9 cellular contexts compared by ENCODE assay signal in the genomic region with DNA sequence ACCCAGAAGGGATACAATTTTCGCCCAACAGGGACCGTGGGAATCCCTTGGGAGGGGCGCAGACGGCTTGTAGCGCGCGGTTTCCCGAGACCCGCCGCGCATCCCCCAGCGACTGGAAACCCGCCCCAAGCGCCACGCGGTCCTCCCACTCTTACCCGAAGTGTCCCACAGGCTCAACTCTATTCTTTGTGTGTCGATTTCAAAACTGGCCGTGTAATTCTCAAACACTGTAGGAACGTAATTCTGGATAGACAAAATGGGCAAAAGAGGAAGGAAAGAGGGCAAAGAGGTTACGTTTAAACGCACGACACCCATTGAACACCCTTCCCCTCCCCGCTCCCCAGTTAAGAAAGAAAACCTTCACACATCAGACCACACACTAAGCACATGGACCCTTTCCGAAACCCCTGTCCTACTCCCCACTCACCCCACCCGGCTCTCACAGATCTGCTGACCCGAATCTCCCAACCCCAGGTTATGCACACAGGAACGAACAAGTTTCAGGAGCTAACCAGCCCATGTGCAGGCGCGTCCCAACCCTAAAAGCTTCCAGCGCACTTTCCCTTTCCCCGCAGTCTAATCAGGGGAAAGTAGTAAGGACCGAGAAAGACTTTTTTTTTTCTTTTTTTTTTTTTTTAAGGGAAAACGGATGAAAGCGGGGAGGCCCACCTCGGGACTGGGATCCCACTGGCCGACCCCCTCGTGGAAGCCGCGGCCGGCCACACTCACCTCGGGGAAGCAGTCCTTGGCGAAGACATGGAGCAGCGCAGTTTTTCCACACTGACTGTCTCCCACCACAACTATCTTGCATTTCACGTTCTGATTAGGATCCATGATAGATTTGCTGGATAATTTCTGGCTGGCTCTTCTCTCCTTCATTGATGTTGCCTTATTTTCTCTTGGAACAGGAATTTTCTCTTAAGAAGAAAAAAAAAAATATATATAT. TPM values are rescaled to one million over a fixed set of nuclear protein-coding genes. Genes with fewer than 3 reads are reported as not detected.
DNase-seq lines count a peak whose midpoint lies in the region; ATAC-seq lines count a peak whose summit lies in the region.
"Had no signal": no experiment of that assay in that cellular context is flagged by ENCODE, and none has a peak within 500 bp of the region (broad histone marks: within the 10 kb centered on the region; RNA-seq: fewer than 3 reads in every experiment).

No MANE protein-coding gene starts in this region.

- ATAC-seq in GM18909 (IDR thresholded peaks at IDR 0.05; ENCODE audit: poor library complexity, unreplicated experiment): no peak
- no peak for ATAC-seq in GM18873 (IDR thresholded peaks at IDR 0.05; ENCODE audit: low FRiP score, unreplicated experiment)

- H3K4me1 ChIP-seq in mesodermal cell (ENCODE audit: control insufficient read depth, insufficient read depth, low read length, poor library complexity, severe bottlenecking): peaks cover 20% of the 10 kb centered on the region

- H3K4me3 ChIP-seq in mesodermal cell (ENCODE audit: extremely low read depth, insufficient read depth, low read length, poor library complexity, severe bottlenecking): peak overlapping the region; percentile 73

- peak overlapping the region; percentile 65 for H3K27ac ChIP-seq in mesodermal cell (ENCODE audit: low read depth, low read length, severe bottlenecking)
- H3K27ac ChIP-seq: 22Rv1 had no signal

- H3K36me3 ChIP-seq in mesodermal cell (ENCODE audit: control insufficient read depth, insufficient read depth, low read length): peaks cover 28% of the 10 kb centered on the region

- DNase-seq in DMS 273 (lab: John Stamatoyannopoulos, UW; ENCODE audit: unreplicated experiment): peak; percentile 73
- no peak for DNase-seq in DMS 273 treated with DMSO at 0.1 percent for 48 hours (lab: John Stamatoyannopoulos, UW)
- peak; percentile 61 for DNase-seq in NCI-H526 treated with DMSO at 0.1 percent for 48 hours (lab: John Stamatoyannopoulos, UW)
- DNase-seq in ecto neural progenitor cell (ENCODE audit: low spot score): peak; percentile 59
- DNase-seq in CD1c-positive myeloid dendritic cell (ENCODE audit: extremely low spot score): no peak

- WGBS in mesodermal cell (ENCODE audit: insufficient coverage in 2 of 2), 2 experiments: 0% methylated on average over 20 to 26 of the region's 45 CpGs

- no peaks in the 10 kb centered on the region for H3K9me3 ChIP-seq in mesodermal cell (ENCODE audit: control insufficient read depth, low read length)

RNA-seq across cellular contexts. Expression of a gene that starts 0.7 kb away (rescaled TPM):
- 41.8 TPM for polyA plus RNA-seq in mesodermal cell (2013, experiment 1 of 2)
- 44.6 TPM for polyA plus RNA-seq in mesodermal cell (2013, experiment 2 of 2)

Comparison
In these comparisons a context has a peak if more than half of its experiments do, and no peak if none do; other contexts are left out.
1. DNase-seq: peak in DMS 273 (single experiment), NCI-H526 treated with DMSO at 0.1 percent for 48 hours (single experiment) and ecto neural progenitor cell (single experiment); none in DMS 273 treated with DMSO at 0.1 percent for 48 hours (single experiment) and CD1c-positive myeloid dendritic cell (single experiment).